ENCODE assay signal across 8 cellular contexts in genomic region chr3:100401674-100402036, GRCh38.
A peak's percentile ranks its signal among the peaks of the same experiment; 100 is the strongest.
DNase-seq lines count a peak whose midpoint lies in the region; ATAC-seq and TF ChIP-seq lines count a peak whose summit lies in the region.

No MANE protein-coding gene starts in this region.

- no peak for TF ChIP-seq CTCF in RWPE2 (IDR thresholded peaks at IDR 0.05; ENCODE audit: poor library complexity, severe bottlenecking)

- DNase-seq in AG08396 (ENCODE audit: low spot score) (peak; percentile 21), RWPE2 (ENCODE audit: low spot score) (no peak), GDM1 (lab: John Stamatoyannopoulos, UW) (no peak)
- peak; percentile 20 to 31 for DNase-seq in stimulated activated CD4-positive, alpha-beta T cell treated with anti-CD3 and anti-CD28 coated beads, Interleukin-12 subunit alpha, Interleukin-12 subunit beta, amount 100 ng/mL, for 24 hours (ENCODE audit: low read depth in 2 of 2)

- ATAC-seq in GM18867 (IDR thresholded peaks at IDR 0.05; ENCODE audit: unreplicated experiment) = peak; percentile 14
- peak; percentile 6 for ATAC-seq in HG03108 (IDR thresholded peaks at IDR 0.05; ENCODE audit: unreplicated experiment)
- peak; percentile 10 for ATAC-seq in RWPE2 (ENCODE audit: low read depth)

- peak overlapping the region; percentile 79 for H3K9ac ChIP-seq in iPS-18a (ENCODE audit: low read length)

- H3K4me3 ChIP-seq in RWPE2 (ENCODE audit: severe bottlenecking) (peak overlapping the region; percentile 58), iPS-18a (ENCODE audit: low read length) (peak overlapping the region; percentile 74)

- H3K36me3 ChIP-seq in RWPE2 (ENCODE audit: low read depth) (peaks cover 2% of the 10 kb centered on the region), iPS-18a (ENCODE audit: control insufficient read depth, low read depth, low read length) (no peaks in the 10 kb centered on the region)

- peak overlapping the region; percentile 69 for H3K27ac ChIP-seq in RWPE2 (ENCODE audit: poor library complexity, severe bottlenecking)
- peak overlapping the region; percentile 92 for H3K27ac ChIP-seq in angular gyrus (ENCODE audit: low read depth, low read length)
- peak overlapping the region; percentile 99 for H3K27ac ChIP-seq in iPS-18a (ENCODE audit: low read length)

- H3K9me3 ChIP-seq in RWPE2 (ENCODE audit: severe bottlenecking) (no peaks in the 10 kb centered on the region), iPS-18a (ENCODE audit: control insufficient read depth, low read depth, low read length) (no peaks in the 10 kb centered on the region)

- H3K27me3 ChIP-seq in RWPE2 (ENCODE audit: insufficient read depth, poor library complexity, severe bottlenecking) (no peaks in the 10 kb centered on the region), iPS-18a (ENCODE audit: control insufficient read depth, insufficient read depth, low read length) (no peaks in the 10 kb centered on the region)

- peaks cover 11% of the 10 kb centered on the region for H3K4me1 ChIP-seq in RWPE2 (ENCODE audit: insufficient read depth, poor library complexity, severe bottlenecking)
- H3K4me1 ChIP-seq in iPS-18a (ENCODE audit: control insufficient read depth, low read depth, low read length) = peaks cover 9% of the 10 kb centered on the region

Comparison
In these comparisons a context has a peak if more than half of its experiments do, and no peak if none do; other contexts are left out.
1. DNase-seq: peak in AG08396 (single experiment) and stimulated activated CD4-positive, alpha-beta T cell treated with anti-CD3 and anti-CD28 coated beads, Interleukin-12 subunit alpha, Interleukin-12 subunit beta, amount 100 ng/mL, for 24 hours (2 of 2); none in RWPE2 (single experiment) and GDM1 (single experiment).
2. Peak in every context shown above with its lines, with median percentiles within 50 percentile points of each other: ATAC-seq and H3K27ac ChIP-seq.